In the genomic region with DNA sequence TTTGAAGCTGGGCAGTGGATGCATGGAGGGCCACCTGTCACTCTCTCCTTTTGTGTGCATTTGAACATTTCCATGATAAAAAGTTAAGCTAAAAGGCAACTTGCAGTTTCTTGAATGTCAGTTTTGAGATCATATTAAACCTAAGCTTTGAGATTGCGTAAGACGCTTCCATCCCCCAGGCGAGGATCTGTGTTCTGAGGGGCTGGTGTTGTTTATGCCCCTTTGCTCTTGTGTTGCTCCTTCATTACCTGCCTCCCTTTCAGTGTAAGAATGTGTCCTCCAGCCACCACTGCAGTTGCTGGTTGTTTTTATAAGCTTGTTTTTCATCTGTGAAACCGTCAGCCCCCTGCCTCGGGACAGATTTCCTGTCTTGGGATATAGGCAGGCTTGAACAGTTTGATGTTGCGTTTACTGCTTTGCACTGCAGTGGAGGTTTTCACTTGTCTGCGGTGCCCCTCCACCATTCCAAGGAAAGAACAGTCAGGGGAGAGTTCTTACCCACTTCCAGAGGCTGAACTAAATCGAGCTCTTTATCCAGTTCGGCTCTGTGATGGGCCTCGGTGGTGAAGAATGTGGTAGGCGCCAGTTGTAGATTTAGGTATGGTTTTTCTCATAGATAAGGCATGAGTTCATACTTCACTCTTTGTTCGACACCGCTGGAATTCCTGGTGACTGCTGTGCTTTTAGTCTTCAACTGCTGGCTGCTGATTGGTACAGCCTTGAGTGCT, we compare ENCODE assay signal across 12 cellular contexts.
A peak's percentile ranks its signal among the peaks of the same experiment; 100 is the strongest.
DNase-seq lines count a peak whose midpoint lies in the region; ATAC-seq and TF ChIP-seq lines count a peak whose summit lies in the region.
"Had no signal": no experiment of that assay in that cellular context is flagged by ENCODE, and none has a peak within 500 bp of the region (broad histone marks: within the 10 kb centered on the region; RNA-seq: fewer than 3 reads in every experiment).

No MANE protein-coding gene starts in this region.

- DNase-seq in Caco-2 (no peak), T-helper 17 cell (no peak), fibroblast of the aortic adventitia (ENCODE audit: low read depth) (peak; percentile 50), non-pigmented ciliary epithelial cell (ENCODE audit: low read depth) (peak; percentile 50), NOMO-1 treated with DMSO at 0.1 percent for 48 hours (lab: John Stamatoyannopoulos, UW; ENCODE audit: unreplicated experiment) (no peak), NCI-H1048 (lab: John Stamatoyannopoulos, UW) (no peak)
- DNase-seq: activated CD4-positive, alpha-beta T cell treated with anti-CD3 and anti-CD28 coated beads for 36 hours; esophagus squamous epithelium; kidney; NCI-H2107 had no signal

- H3K4me1 Mint-ChIP-seq in Caco-2 (ENCODE audit: low read depth, unreplicated experiment), result peaks cover 27% of the 10 kb centered on the region
- H3K4me1 Mint-ChIP-seq in T-helper 17 cell, result peaks cover 63% of the 10 kb centered on the region

- H3K36me3 Mint-ChIP-seq in Caco-2 (ENCODE audit: insufficient read depth, unreplicated experiment) (peaks cover 31% of the 10 kb centered on the region), T-helper 17 cell (ENCODE audit: low read depth) (no peaks in the 10 kb centered on the region)

- H3K4me3 ChIP-seq in Caco-2 (ENCODE audit: low read depth, low read length), result no peak overlapping the region
- no peak overlapping the region for H3K4me3 ChIP-seq in fibroblast of the aortic adventitia (ENCODE audit: low read depth, low read length)
- H3K4me3 ChIP-seq: esophagus squamous epithelium had no signal

- POLR2A ChIA-PET in Caco-2 (lab: Charles Lee), result no interaction called here

- no peaks in the 10 kb centered on the region for H3K27me3 Mint-ChIP-seq in Caco-2 (ENCODE audit: insufficient read depth, unreplicated experiment)
- no peaks in the 10 kb centered on the region for H3K27me3 Mint-ChIP-seq in T-helper 17 cell
- H3K27me3 Mint-ChIP-seq: activated CD4-positive, alpha-beta T cell treated with anti-CD3 and anti-CD28 coated beads for 36 hours had no signal

- TF ChIP-seq CTCF in Caco-2 (IDR thresholded peaks at IDR 0.05; ENCODE audit: insufficient read depth in 1 of 2, low read depth in 1 of 2, low read length in 1 of 2, severe bottlenecking in 1 of 2, unreplicated experiment in 1 of 2) (no peak), fibroblast of the aortic adventitia (IDR thresholded peaks at IDR 0.05; ENCODE audit: insufficient read depth, low read length) (no peak)

- CTCF ChIA-PET in Caco-2 (lab: Charles Lee), result no interaction called here

- no peaks in the 10 kb centered on the region for H3K27me3 ChIP-seq in Caco-2 (replicated peaks; ENCODE audit: control insufficient read depth, insufficient read depth, low read length)
- H3K27me3 ChIP-seq: esophagus squamous epithelium had no signal

- H3K4me1 ChIP-seq in Caco-2, result peaks cover 20% of the 10 kb centered on the region

- H3K27ac Mint-ChIP-seq in Caco-2 (ENCODE audit: unreplicated experiment) (peak overlapping the region; percentile 76), T-helper 17 cell (peak overlapping the region; percentile 81)
- H3K27ac Mint-ChIP-seq: activated CD4-positive, alpha-beta T cell treated with anti-CD3 and anti-CD28 coated beads for 36 hours had no signal

- no peak overlapping the region for H3K4me3 Mint-ChIP-seq in Caco-2 (ENCODE audit: unreplicated experiment)
- no peak overlapping the region for H3K4me3 Mint-ChIP-seq in T-helper 17 cell
- H3K4me3 Mint-ChIP-seq: activated CD4-positive, alpha-beta T cell treated with anti-CD3 and anti-CD28 coated beads for 36 hours had no signal

- no TSS peak for BruUV-seq in Caco-2 (replicated peaks; lab: Mats Ljungman, UMichigan)

- no peaks in the 10 kb centered on the region for H3K9me3 Mint-ChIP-seq in Caco-2 (ENCODE audit: unreplicated experiment)

- ATAC-seq in T-helper 17 cell, result no peak
- ATAC-seq in GM21515 (IDR thresholded peaks at IDR 0.05; ENCODE audit: unreplicated experiment), result no peak
- ATAC-seq in GM18498 (IDR thresholded peaks at IDR 0.05; ENCODE audit: unreplicated experiment), result no peak
- ATAC-seq: activated CD4-positive, alpha-beta T cell treated with anti-CD3 and anti-CD28 coated beads for 36 hours had no signal

- H3K36me3 ChIP-seq in Caco-2 (ENCODE audit: control insufficient read depth, insufficient read depth, low read length), result no peaks in the 10 kb centered on the region; the same call in 1 of the 2 replicates

- H3K9me3 ChIP-seq in Caco-2, result no peaks in the 10 kb centered on the region
- no peaks in the 10 kb centered on the region for H3K9me3 ChIP-seq in T-helper 17 cell (ENCODE audit: control insufficient read depth, low read length, poor library complexity, severe bottlenecking)
- H3K9me3 ChIP-seq: esophagus squamous epithelium had no signal

- intact Hi-C loops in Caco-2 (cut with micrococcal nuclease; ENCODE audit: unreplicated experiment), result no loop called here

Comparison
In these comparisons a context has a peak if more than half of its experiments do, and no peak if none do; other contexts are left out.
1. DNase-seq: peak in fibroblast of the aortic adventitia (single experiment) and non-pigmented ciliary epithelial cell (single experiment); none in Caco-2 (0 of 2), T-helper 17 cell (0 of 3), NOMO-1 treated with DMSO at 0.1 percent for 48 hours (single experiment) and NCI-H1048 (single experiment).